19 cellular contexts compared by ENCODE assay signal in the genomic region with DNA sequence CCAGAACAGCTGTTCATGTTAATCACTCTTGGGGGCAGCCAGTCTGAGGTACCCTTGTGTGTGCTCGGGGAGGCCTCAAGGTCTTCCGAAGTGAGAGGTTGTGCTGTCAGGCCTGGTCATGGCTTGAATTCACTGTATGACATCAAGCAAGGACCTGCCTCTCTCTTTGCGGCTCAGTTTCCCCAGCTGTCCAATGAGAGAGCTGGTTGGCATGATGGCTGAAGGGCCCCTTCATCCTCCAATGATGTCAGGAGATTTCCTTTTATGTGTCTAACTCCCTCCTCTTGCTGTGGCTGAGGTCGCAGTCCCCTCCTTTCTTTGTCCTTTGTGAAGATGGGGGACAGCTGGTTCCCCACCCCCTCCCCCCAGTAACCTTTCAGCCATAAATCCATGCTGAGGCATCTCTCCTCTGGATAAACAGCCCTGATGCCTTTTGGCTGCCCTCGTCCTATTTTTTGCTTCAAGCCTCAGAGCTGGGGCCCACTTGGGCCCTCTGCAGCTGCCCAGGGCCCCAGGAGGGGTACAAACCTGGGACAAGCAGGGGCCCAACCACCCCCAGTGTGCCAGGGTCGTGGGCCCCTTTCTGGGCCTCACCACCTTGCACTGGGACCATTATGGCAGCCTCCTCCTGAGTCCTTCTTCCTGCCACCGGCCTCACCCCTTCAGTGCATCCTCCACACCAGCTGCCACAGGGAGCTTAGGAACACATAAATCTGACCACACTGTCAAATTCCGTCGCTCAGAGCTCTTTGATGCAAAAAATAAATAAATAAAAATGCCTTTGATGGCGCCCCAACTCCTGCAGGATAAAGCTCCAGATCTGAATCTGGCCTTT. TPM values are rescaled to one million over a fixed set of nuclear protein-coding genes. Genes with fewer than 3 reads are reported as not detected.
DNase-seq lines count a peak whose midpoint lies in the region; TF ChIP-seq lines count a peak whose summit lies in the region.
"Had no signal": no experiment of that assay in that cellular context is flagged by ENCODE, and none has a peak within 500 bp of the region (broad histone marks: within the 10 kb centered on the region; RNA-seq: fewer than 3 reads in every experiment).

No MANE protein-coding gene starts in this region.

- intact Hi-C loops in adrenal gland (cut with DNase I) = no loop called here

- WGBS in adrenal gland, 4 donors = 75 to 85% (median 79%) methylated on average over 9 to 10 of the region's 10 CpGs

- H3K4me3 ChIP-seq in SJCRH30 (no peak overlapping the region), skeletal muscle tissue (ENCODE audit: low read length in 3 of 3) (no peak overlapping the region), adrenal gland (no peak overlapping the region)

- H3K9me3 ChIP-seq in SJCRH30 (replicated peaks) (no peaks in the 10 kb centered on the region), skeletal muscle tissue (ENCODE audit: control insufficient read depth in 3 of 3, low read length in 3 of 3) (no peaks in the 10 kb centered on the region), adrenal gland (replicated peaks in 1 of 3) (no peaks in the 10 kb centered on the region)
- H3K9me3 ChIP-seq: Caco-2 had no signal

- no peak for TF ChIP-seq CTCF in adrenal gland (IDR thresholded peaks at IDR 0.05)
- no peak for TF ChIP-seq CTCF in GM10266 (IDR thresholded peaks at IDR 0.05; ENCODE audit: control insufficient read depth, insufficient read depth, low read depth, missing control alignments)

- DNase-seq in SJCRH30 = peak; percentile 71 to 84
- DNase-seq in caudate nucleus (lab: John Stamatoyannopoulos, UW) = peak in 3 of 61 donors; percentile 29 to 46 (median 43)
- DNase-seq in myocyte (ENCODE audit: low read depth) = peak; percentile 84
- DNase-seq in adrenal gland = no peak
- DNase-seq in GM10266 (ENCODE audit: extremely low spot score) = no peak
- no peak for DNase-seq in OCI-M2 (lab: John Stamatoyannopoulos, UW; ENCODE audit: unreplicated experiment)
- DNase-seq: ACHN; Caco-2; CD4-positive, CD25-positive, alpha-beta regulatory T cell; DMS153; HFFc6; KBM-7; NCI-H1436; NCI-H2029; NCI-H2171 treated with DMSO at 0.1 percent for 48 hours; NCI-H446 treated with DMSO at 0.1 percent for 48 hours; Right ventricle myocardium superior had no signal

- no peak overlapping the region for H3K9ac ChIP-seq in skeletal muscle tissue (ENCODE audit: low read depth in 1 of 3, low read length in 3 of 3)

- H3K27me3 ChIP-seq in SJCRH30 = no peaks in the 10 kb centered on the region
- H3K27me3 ChIP-seq in skeletal muscle tissue (ENCODE audit: control insufficient read depth in 3 of 3, insufficient read depth in 3 of 3, low read length in 3 of 3) = no peaks in the 10 kb centered on the region
- H3K27me3 ChIP-seq in adrenal gland = no peaks in the 10 kb centered on the region

- H3K4me1 ChIP-seq in SJCRH30 (peaks cover 43% of the 10 kb centered on the region), skeletal muscle tissue (ENCODE audit: control insufficient read depth in 3 of 3, insufficient read depth in 3 of 3, low read length in 3 of 3) (peaks cover 24 to 33% (median 31%) of the 10 kb centered on the region in 3 donors), adrenal gland (replicated peaks in 1 of 2) (no peaks in the 10 kb centered on the region)
- H3K4me1 ChIP-seq: Caco-2 had no signal

- peak overlapping the region; percentile 49 for H3K27ac ChIP-seq in SJCRH30
- H3K27ac ChIP-seq in caudate nucleus (ENCODE audit: low read depth, low read length) = peak overlapping the region; percentile 63
- H3K27ac ChIP-seq in skeletal muscle tissue (ENCODE audit: low read depth, low read length) = peak overlapping the region; percentile 33
- H3K27ac ChIP-seq in adrenal gland = no peak overlapping the region

- no peak for TF ChIP-seq POLR2A in adrenal gland (IDR thresholded peaks at IDR 0.05)

- no peaks in the 10 kb centered on the region for H3K36me3 ChIP-seq in SJCRH30
- no peaks in the 10 kb centered on the region for H3K36me3 ChIP-seq in skeletal muscle tissue (ENCODE audit: control insufficient read depth in 3 of 3, insufficient read depth in 3 of 3, low read length in 3 of 3)
- no peaks in the 10 kb centered on the region for H3K36me3 ChIP-seq in adrenal gland (replicated peaks in 1 of 2)

RNA-seq across cellular contexts. Expression of gene MYH7B, which starts 15.6 kb away (rescaled TPM):
- total RNA-seq in SJCRH30 (2014; rRNA removed; shearing (Covaris generic)) = 0.02 and 0.10 TPM in 2 replicates
- 32.7 and 83.0 TPM in 2 replicates for total RNA-seq in myocyte
- polyA plus RNA-seq in myocyte (2012) = 14.8 TPM
- 19.3 TPM for total RNA-seq in skeletal muscle tissue
- 1 to 10 TPM in 1 of 8 donors, under 1 TPM in 6, not detected in 1; 0.07 to 1.1 (median 0.43) TPM for total RNA-seq in adrenal gland
- polyA plus RNA-seq in adrenal gland = 1 to 10 TPM in 2 of 3 donors, under 1 TPM in 1; 0.11 to 9.6 (median 9.6) TPM
- total RNA-seq: H4 had no signal

RNA-seq across cellular contexts. Expression of gene GSS, which starts 15.6 kb away (rescaled TPM):
- total RNA-seq in SJCRH30 (2014; rRNA removed; shearing (Covaris generic)) = 52.8 and 53.8 TPM in 2 replicates
- total RNA-seq in myocyte (79.3 and 83.7 TPM in 2 replicates), skeletal muscle tissue (18.3 TPM), adrenal gland (10 to 100 TPM; 52.4 to 99.3 (median 78.0) TPM)
- 60.8 TPM for polyA plus RNA-seq in myocyte (2012)
- polyA plus RNA-seq in adrenal gland = 100 to 1,000 TPM in 2 of 3 donors, 10 to 100 TPM in 1; 61.9 to 120 (median 116) TPM

Comparison
In these comparisons a context has a peak if more than half of its experiments do, and no peak if none do; other contexts are left out.
1. DNase-seq: peak in SJCRH30 (2 of 2) and myocyte (single experiment); none in adrenal gland (0 of 7), GM10266 (single experiment) and OCI-M2 (single experiment).
2. H3K27ac ChIP-seq: peak in SJCRH30 (single experiment), caudate nucleus (single experiment) and skeletal muscle tissue (single experiment); none in adrenal gland (0 of 5).